Comparison of ENCODE assay signal across 2 cellular contexts in the genomic region with DNA sequence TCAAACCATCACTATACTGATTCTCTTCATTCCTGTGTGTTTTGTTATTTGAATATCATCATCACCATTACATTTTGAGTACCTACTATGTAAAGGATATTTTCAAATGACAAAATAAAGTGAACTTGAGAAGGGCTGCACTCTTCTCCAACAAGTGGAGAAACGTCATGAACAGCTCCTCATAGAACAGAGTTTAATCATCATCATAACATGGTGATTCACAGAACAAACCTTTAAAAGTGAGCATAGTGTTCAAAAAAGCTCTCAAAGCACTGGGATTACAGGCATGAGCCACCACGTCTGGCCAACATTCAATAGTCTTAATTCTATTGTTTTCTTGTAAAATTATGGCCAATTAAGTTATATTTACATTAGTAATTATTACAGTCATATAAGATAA.
TF ChIP-seq lines count a peak whose summit lies in the region.

No MANE protein-coding gene starts in this region.

TF ChIP-seq in SK-N-SH treated with all-trans-retinoic acid at 6 μM for 48 hours, 23 proteins besides CTCF, POLR2A, EP300 and RAD21 (continued from another document):
- TF ChIP-seq, protein P1, sequence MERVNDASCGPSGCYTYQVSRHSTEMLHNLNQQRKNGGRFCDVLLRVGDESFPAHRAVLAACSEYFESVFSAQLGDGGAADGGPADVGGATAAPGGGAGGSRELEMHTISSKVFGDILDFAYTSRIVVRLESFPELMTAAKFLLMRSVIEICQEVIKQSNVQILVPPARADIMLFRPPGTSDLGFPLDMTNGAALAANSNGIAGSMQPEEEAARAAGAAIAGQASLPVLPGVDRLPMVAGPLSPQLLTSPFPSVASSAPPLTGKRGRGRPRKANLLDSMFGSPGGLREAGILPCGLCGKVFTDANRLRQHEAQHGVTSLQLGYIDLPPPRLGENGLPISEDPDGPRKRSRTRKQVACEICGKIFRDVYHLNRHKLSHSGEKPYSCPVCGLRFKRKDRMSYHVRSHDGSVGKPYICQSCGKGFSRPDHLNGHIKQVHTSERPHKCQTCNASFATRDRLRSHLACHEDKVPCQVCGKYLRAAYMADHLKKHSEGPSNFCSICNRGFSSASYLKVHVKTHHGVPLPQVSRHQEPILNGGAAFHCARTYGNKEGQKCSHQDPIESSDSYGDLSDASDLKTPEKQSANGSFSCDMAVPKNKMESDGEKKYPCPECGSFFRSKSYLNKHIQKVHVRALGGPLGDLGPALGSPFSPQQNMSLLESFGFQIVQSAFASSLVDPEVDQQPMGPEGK (CRISPR knock-in tag; IDR thresholded peaks at IDR 0.05; ENCODE audit: borderline replicate concordance) = no peak
- TF ChIP-seq TOX (CRISPR knock-in tag; IDR thresholded peaks at IDR 0.05; ENCODE audit: borderline replicate concordance) (no peak), ZFP30 (CRISPR knock-in tag; IDR thresholded peaks at IDR 0.05) (no peak), ZFP3 (CRISPR knock-in tag; IDR thresholded peaks at IDR 0.05) (no peak), ZNF565 (CRISPR knock-in tag; conservative IDR thresholded peaks at IDR 0.05; ENCODE audit: low read depth) (no peak), ISL1 (CRISPR knock-in tag; IDR thresholded peaks at IDR 0.05) (no peak), SNAI2 (CRISPR knock-in tag; IDR thresholded peaks at IDR 0.05) (no peak), CSDC2 (CRISPR knock-in tag; IDR thresholded peaks at IDR 0.05) (no peak), ARNTL (CRISPR knock-in tag; IDR thresholded peaks at IDR 0.05; ENCODE audit: borderline replicate concordance, low read depth) (no peak), PPARA (CRISPR knock-in tag; IDR thresholded peaks at IDR 0.05; ENCODE audit: borderline replicate concordance) (no peak), ZC3H10 (CRISPR knock-in tag; IDR thresholded peaks at IDR 0.05) (no peak), BACH2 (CRISPR knock-in tag; IDR thresholded peaks at IDR 0.05; ENCODE audit: borderline replicate concordance) (no peak)
- TF ChIP-seq, protein P2, sequence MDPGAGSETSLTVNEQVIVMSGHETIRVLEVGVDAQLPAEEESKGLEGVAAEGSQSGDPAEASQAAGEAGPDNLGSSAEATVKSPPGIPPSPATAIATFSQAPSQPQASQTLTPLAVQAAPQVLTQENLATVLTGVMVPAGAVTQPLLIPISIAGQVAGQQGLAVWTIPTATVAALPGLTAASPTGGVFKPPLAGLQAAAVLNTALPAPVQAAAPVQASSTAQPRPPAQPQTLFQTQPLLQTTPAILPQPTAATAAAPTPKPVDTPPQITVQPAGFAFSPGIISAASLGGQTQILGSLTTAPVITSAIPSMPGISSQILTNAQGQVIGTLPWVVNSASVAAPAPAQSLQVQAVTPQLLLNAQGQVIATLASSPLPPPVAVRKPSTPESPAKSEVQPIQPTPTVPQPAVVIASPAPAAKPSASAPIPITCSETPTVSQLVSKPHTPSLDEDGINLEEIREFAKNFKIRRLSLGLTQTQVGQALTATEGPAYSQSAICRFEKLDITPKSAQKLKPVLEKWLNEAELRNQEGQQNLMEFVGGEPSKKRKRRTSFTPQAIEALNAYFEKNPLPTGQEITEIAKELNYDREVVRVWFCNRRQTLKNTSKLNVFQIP (CRISPR knock-in tag; IDR thresholded peaks at IDR 0.05; ENCODE audit: borderline replicate concordance, low read depth) = no peak
- TF ChIP-seq, protein P3, sequence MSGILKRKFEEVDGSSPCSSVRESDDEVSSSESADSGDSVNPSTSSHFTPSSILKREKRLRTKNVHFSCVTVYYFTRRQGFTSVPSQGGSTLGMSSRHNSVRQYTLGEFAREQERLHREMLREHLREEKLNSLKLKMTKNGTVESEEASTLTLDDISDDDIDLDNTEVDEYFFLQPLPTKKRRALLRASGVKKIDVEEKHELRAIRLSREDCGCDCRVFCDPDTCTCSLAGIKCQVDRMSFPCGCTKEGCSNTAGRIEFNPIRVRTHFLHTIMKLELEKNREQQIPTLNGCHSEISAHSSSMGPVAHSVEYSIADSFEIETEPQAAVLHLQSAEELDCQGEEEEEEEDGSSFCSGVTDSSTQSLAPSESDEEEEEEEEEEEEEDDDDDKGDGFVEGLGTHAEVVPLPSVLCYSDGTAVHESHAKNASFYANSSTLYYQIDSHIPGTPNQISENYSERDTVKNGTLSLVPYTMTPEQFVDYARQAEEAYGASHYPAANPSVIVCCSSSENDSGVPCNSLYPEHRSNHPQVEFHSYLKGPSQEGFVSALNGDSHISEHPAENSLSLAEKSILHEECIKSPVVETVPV (CRISPR knock-in tag; IDR thresholded peaks at IDR 0.05) = no peak

TF ChIP-seq in SK-N-SH, 30 proteins besides CTCF, POLR2A, EP300 and RAD21 (continued from another document):
- TF ChIP-seq, protein P4, sequence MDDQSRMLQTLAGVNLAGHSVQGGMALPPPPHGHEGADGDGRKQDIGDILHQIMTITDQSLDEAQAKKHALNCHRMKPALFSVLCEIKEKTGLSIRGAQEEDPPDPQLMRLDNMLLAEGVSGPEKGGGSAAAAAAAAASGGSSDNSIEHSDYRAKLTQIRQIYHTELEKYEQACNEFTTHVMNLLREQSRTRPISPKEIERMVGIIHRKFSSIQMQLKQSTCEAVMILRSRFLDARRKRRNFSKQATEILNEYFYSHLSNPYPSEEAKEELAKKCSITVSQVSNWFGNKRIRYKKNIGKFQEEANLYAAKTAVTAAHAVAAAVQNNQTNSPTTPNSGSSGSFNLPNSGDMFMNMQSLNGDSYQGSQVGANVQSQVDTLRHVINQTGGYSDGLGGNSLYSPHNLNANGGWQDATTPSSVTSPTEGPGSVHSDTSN (IDR thresholded peaks at IDR 0.05) = no peak
- TF ChIP-seq ZBTB33 (IDR thresholded peaks at IDR 0.05; ENCODE audit: borderline replicate concordance, low read depth) = no peak
- no peak for TF ChIP-seq GABPA (IDR thresholded peaks at IDR 0.05; ENCODE audit: low read depth)
- TF ChIP-seq RFX5 (IDR thresholded peaks at IDR 0.05; ENCODE audit: low read length) = no peak
